Comparison of ENCODE assay signal across 11 cellular contexts in the genomic region with DNA sequence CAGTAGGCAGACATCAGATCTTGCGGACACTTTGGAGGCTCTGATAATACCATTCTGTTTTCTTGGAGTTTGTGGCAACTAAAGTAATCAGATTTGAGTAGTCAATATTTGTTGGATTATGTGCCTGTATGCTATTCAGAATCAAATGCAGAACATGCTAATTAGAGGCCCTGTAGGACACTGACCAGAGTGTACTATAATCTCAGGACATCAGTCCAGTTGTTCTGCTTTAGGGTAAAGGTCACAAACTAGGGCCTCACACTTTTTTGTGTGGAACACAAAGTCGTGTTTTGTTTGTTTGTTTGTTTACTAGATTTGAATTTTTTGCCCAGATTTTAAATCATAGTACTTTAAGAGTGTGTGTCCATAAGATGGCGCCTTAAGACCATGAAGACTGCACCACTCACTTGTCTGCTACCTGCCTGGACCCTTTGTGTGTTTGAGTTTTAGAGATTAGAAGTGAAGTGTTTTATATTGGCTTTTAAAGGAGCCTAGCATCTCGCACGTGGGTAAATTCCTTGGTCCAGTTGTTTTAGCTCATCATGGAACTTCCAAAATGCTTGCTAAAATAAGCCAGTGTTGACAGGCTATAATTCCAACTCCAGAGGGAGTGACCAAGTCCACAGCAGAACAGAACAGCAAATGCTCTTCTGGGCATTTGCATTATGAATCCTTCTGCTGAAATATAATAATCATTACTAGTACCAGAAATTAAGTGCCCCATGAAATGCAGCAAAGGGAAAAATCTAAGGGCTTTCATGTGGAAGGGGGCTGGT. TPM values are rescaled to one million over a fixed set of nuclear protein-coding genes. Genes with fewer than 3 reads are reported as not detected.
DNase-seq lines count a peak whose midpoint lies in the region; ATAC-seq, FAIRE-seq and TF ChIP-seq lines count a peak whose summit lies in the region.
"Had no signal": no experiment of that assay in that cellular context is flagged by ENCODE, and none has a peak within 500 bp of the region (broad histone marks: within the 10 kb centered on the region; RNA-seq: fewer than 3 reads in every experiment).

No MANE protein-coding gene starts in this region.

- H3K27ac Mint-ChIP-seq in effector memory CD8-positive, alpha-beta T cell = no peak overlapping the region
- H3K27ac Mint-ChIP-seq: activated naive CD8-positive, alpha-beta T cell; T-helper 17 cell had no signal

- no peak overlapping the region for H2BK20ac ChIP-seq in H1 (ENCODE audit: low read length)

- H3K4me1 ChIP-seq in H1 (replicated peaks in 1 of 4; ENCODE audit: control insufficient read depth in 3 of 4, insufficient read depth in 4 of 4, low read length in 3 of 4) = peaks cover 0 to 4% (median 0%) of the 10 kb centered on the region in 4 experiments; a peak in 1 of 7 replicates
- peaks cover 11% of the 10 kb centered on the region in 2 donors for H3K4me1 ChIP-seq in gastrocnemius medialis

- no peak overlapping the region for H4K8ac ChIP-seq in H1 (ENCODE audit: extremely low read depth, insufficient read depth, low read length)

- WGBS in H1 (ENCODE audit: extremely low coverage in 1 of 2, insufficient coverage in 1 of 2, insufficient read length in 1 of 2, insufficient replicate concordance in 2 of 2, low coverage in 1 of 2, low lambda C conversion rate in 2 of 2, missing lambda C conversion rate in 1 of 2), 2 experiments = 49% methylated on average over 5 of the region's 5 CpGs; no CpG with 5 or more reads in 1 of the 2 experiments

- no peak overlapping the region for H3K14ac ChIP-seq in H1 (ENCODE audit: insufficient read length)

- H3K27ac ChIP-seq in H1 (ENCODE audit: low read depth, low read length) = no peak overlapping the region
- H3K27ac ChIP-seq in gastrocnemius medialis = peak overlapping the region in 3 of 4 donors; percentile 2 to 36 (median 27)

- H3K79me1 ChIP-seq in H1 (ENCODE audit: low read depth, low read length) = no peaks in the 10 kb centered on the region

- no peak overlapping the region for H2BK5ac ChIP-seq in H1 (ENCODE audit: low read depth, low read length)

- H3K56ac ChIP-seq in H1 (replicated peaks; ENCODE audit: insufficient read length, low read depth, low read length) = no peak overlapping the region

- H2AK5ac ChIP-seq in H1 (ENCODE audit: low read depth, low read length) = no peak overlapping the region

- intact Hi-C loops in gastrocnemius medialis (cut with DNase I; ENCODE audit: low total_unique reads) = no loop called here

- no peak overlapping the region for H3K4me3 Mint-ChIP-seq in effector memory CD8-positive, alpha-beta T cell
- H3K4me3 Mint-ChIP-seq: activated naive CD8-positive, alpha-beta T cell; T-helper 17 cell had no signal

- H3K23me2 ChIP-seq in H1 (ENCODE audit: low read depth, low read length) = no peaks in the 10 kb centered on the region

- ATAC-seq in gastrocnemius medialis (no peak), HG03565 (IDR thresholded peaks at IDR 0.05; ENCODE audit: unreplicated experiment) (no peak)
- ATAC-seq in effector memory CD8-positive, alpha-beta T cell (replicated peaks) = no peak
- ATAC-seq: T-helper 17 cell had no signal

- H2BK12ac ChIP-seq in H1 (ENCODE audit: low read depth, low read length) = no peak overlapping the region

- peak; percentile 74 to 75 for TF ChIP-seq RAD21 in H1 (IDR thresholded peaks at IDR 0.05 in 1 of 2, conservative IDR thresholded peaks at IDR 0.05 in 1 of 2; ENCODE audit: low read depth in 2 of 2, low read length in 2 of 2)

- no peak overlapping the region for H2BK15ac ChIP-seq in H1 (ENCODE audit: low read length)

- no peak overlapping the region for H3K4ac ChIP-seq in H1 (replicated peaks; ENCODE audit: insufficient read length, low read depth, low read length)

- no peaks in the 10 kb centered on the region for H3K4me1 Mint-ChIP-seq in effector memory CD8-positive, alpha-beta T cell (ENCODE audit: low read depth in 2 of 2)

- TF ChIP-seq CTCF in H1 (IDR thresholded peaks at IDR 0.05; ENCODE audit: control extremely low read depth in 1 of 3, insufficient read depth in 1 of 3, low read depth in 1 of 3, low read length in 3 of 3) (peak in 1 of 3 experiments; percentile 41; a peak in 1 of 4 replicates), gastrocnemius medialis (IDR thresholded peaks at IDR 0.05 in 4 of 5, conservative IDR thresholded peaks at IDR 0.05 in 1 of 5) (peak in 1 of 5 experiments; percentile 13)

- H2AFZ ChIP-seq in H1 (ENCODE audit: low read length) = no peak overlapping the region

- no peak overlapping the region for H3K4me2 ChIP-seq in H1 (ENCODE audit: insufficient read depth in 1 of 2, low read depth in 2 of 2, low read length in 2 of 2)

- CTCF ChIA-PET in H1 (lab: Charles Lee; ENCODE audit: partially characterized antibody) = interaction anchor here (0.5 to 2.4 kb wide), 11 partner anchors 16 to 304 kb away, joined by 3 to 13 read pairs (median 4); no protein-coding TSS in a partner anchor

- POLR2A ChIA-PET in H1 (lab: Charles Lee; ENCODE audit: partially characterized antibody) = no interaction called here

- no peak overlapping the region for H3K9ac ChIP-seq in H1 (replicated peaks in 1 of 4; ENCODE audit: extremely low read depth in 1 of 4, low read depth in 3 of 4, low read length in 3 of 4)

- H4K91ac ChIP-seq in H1 (replicated peaks; ENCODE audit: insufficient read length, low read length) = no peak overlapping the region

- H3K18ac ChIP-seq in H1 (ENCODE audit: extremely low read depth, low read length) = no peak overlapping the region

- H3K27me3 ChIP-seq in H1 (replicated peaks in 1 of 4; ENCODE audit: control insufficient read depth in 3 of 4, extremely low read depth in 1 of 4, insufficient read depth in 3 of 4, low read length in 3 of 4) = no peaks in the 10 kb centered on the region
- no peaks in the 10 kb centered on the region for H3K27me3 ChIP-seq in gastrocnemius medialis

- TF ChIP-seq EP300 in H1 (IDR thresholded peaks at IDR 0.05; ENCODE audit: borderline replicate concordance in 1 of 2, low read depth in 2 of 2, low read length in 2 of 2) = no peak

- no peak overlapping the region for H2BK120ac ChIP-seq in H1 (replicated peaks; ENCODE audit: low read depth, low read length)

- H3K36me3 ChIP-seq in H1 (ENCODE audit: control insufficient read depth in 2 of 4, insufficient read depth in 4 of 4, low read length in 3 of 4) (no peaks in the 10 kb centered on the region), gastrocnemius medialis (no peaks in the 10 kb centered on the region)

- H3K23ac ChIP-seq in H1 (ENCODE audit: insufficient read length) = no peak overlapping the region

- H3K9me3 ChIP-seq in H1 (ENCODE audit: insufficient read depth in 2 of 2, low read depth in 1 of 2, low read length in 1 of 2) (no peaks in the 10 kb centered on the region), gastrocnemius medialis (no peaks in the 10 kb centered on the region)

- no peaks in the 10 kb centered on the region for H4K20me1 ChIP-seq in H1 (replicated peaks in 1 of 2; ENCODE audit: control insufficient read depth in 1 of 2, insufficient read depth in 2 of 2, low read length in 2 of 2)

- H3K9me3 Mint-ChIP-seq in effector memory CD8-positive, alpha-beta T cell = no peaks in the 10 kb centered on the region

- no peak overlapping the region for H4K5ac ChIP-seq in H1 (ENCODE audit: insufficient read length, low read depth, low read length)

- in situ Hi-C loops in gastrocnemius medialis (cut with MboI; ENCODE audit: low sequenced_read_pairs in 4 of 4) = no loop called here

- no peaks in the 10 kb centered on the region for H3K79me2 ChIP-seq in H1 (ENCODE audit: control insufficient read depth in 1 of 2, insufficient read depth in 2 of 2, low read length in 2 of 2)

- H3K36me3 Mint-ChIP-seq in effector memory CD8-positive, alpha-beta T cell (ENCODE audit: insufficient read depth) = no peaks in the 10 kb centered on the region
- H3K36me3 Mint-ChIP-seq: activated naive CD8-positive, alpha-beta T cell had no signal

- TF ChIP-seq POLR2A in H1 (IDR thresholded peaks at IDR 0.05; ENCODE audit: control extremely low read depth in 1 of 2, low read depth in 2 of 2, low read length in 2 of 2) (no peak), gastrocnemius medialis (IDR thresholded peaks at IDR 0.05) (no peak)

- H3K27me3 Mint-ChIP-seq in effector memory CD8-positive, alpha-beta T cell = peaks cover 1 to 7% of the 10 kb centered on the region in 2 donors

- H3K4me3 ChIP-seq in H1 (ENCODE audit: extremely low read depth in 1 of 4, insufficient read depth in 2 of 4, low read depth in 3 of 4, low read length in 4 of 4) (no peak overlapping the region), gastrocnemius medialis (no peak overlapping the region)

- no peak for FAIRE-seq in H1 (lab: Jason Lieb, UNC)

- DNase-seq in NCI-H82 (lab: John Stamatoyannopoulos, UW) = peak; percentile 2
- no peak for DNase-seq in NCI-H82 treated with DMSO at 0.1 percent for 48 hours (lab: John Stamatoyannopoulos, UW; ENCODE audit: unreplicated experiment)
- peak; percentile 4 for DNase-seq in NCI-H1436 (lab: John Stamatoyannopoulos, UW)
- DNase-seq in H1 (ENCODE audit: low read depth in 1 of 2, low spot score in 2 of 2) = no peak
- no peak for DNase-seq in gastrocnemius medialis
- DNase-seq in NCI-H2029 (lab: John Stamatoyannopoulos, UW) = no peak
- DNase-seq in effector memory CD8-positive, alpha-beta T cell = no peak
- DNase-seq: glutamatergic neuron, T-helper 17 cell had no signal

TF ChIP-seq in H1, 55 proteins besides CTCF, POLR2A, EP300 and RAD21 (continues in another document):
- no peak for TF ChIP-seq SIN3A (conservative IDR thresholded peaks at IDR 0.05 in 1 of 2, IDR thresholded peaks at IDR 0.05 in 1 of 2; ENCODE audit: low read depth in 1 of 2, low read length in 2 of 2)
- no peak for TF ChIP-seq HDAC6 (IDR thresholded peaks at IDR 0.05; ENCODE audit: low read depth, low read length)
- TF ChIP-seq ASH2L (IDR thresholded peaks at IDR 0.05; ENCODE audit: low read length) = no peak
- no peak for TF ChIP-seq RFX5 (IDR thresholded peaks at IDR 0.05; ENCODE audit: borderline replicate concordance, low read depth, low read length)
- TF ChIP-seq CHD1 (IDR thresholded peaks at IDR 0.05; ENCODE audit: low read depth, low read length) = no peak
- TF ChIP-seq RXRA (IDR thresholded peaks at IDR 0.05; ENCODE audit: insufficient read depth, low read depth, low read length) = no peak
- TF ChIP-seq NRF1 (IDR thresholded peaks at IDR 0.05; ENCODE audit: low read depth, low read length) = no peak
- TF ChIP-seq TEAD4 (IDR thresholded peaks at IDR 0.05; ENCODE audit: low read depth, low read length) = no peak

RNA-seq across cellular contexts. Expression of a gene that starts 34.7 kb away (rescaled TPM):
- total RNA-seq in H1 (2021; fragmentation: NEBNext Ultra II Directional; extraction: Animal tissue kit (Norgen Biotek cat#: 25700)) = 8.6 and 9.4 TPM in 2 replicates
- 1.7 and 3.3 TPM in 2 replicates for polyA plus RNA-seq in H1 (2011; rRNA removed)
- 3.4 TPM for polyA plus RNA-seq in H1 (2011; cell fraction: cytosol; rRNA removed)
- 0.84 TPM for polyA plus RNA-seq in H1 (2011; cell fraction: nucleus; rRNA removed)
- 3.4 to 6.8 TPM (median 4.0 TPM) in 4 replicates for polyA plus RNA-seq in H1 (2012, experiment 1 of 2)
- 0.85 TPM for polyA plus RNA-seq in H1 (2012, experiment 2 of 2)
- polyA plus RNA-seq in H1 (2013, experiment 1 of 2) = 17.3 TPM
- 20.2 TPM for polyA plus RNA-seq in H1 (2013, experiment 2 of 2)
- polyA minus RNA-seq in H1 (2011; rRNA and poly(A)+ RNA removed) = 3.5 and 4.7 TPM in 2 replicates
- polyA minus RNA-seq in H1 (2011; cell fraction: cytosol; rRNA and poly(A)+ RNA removed) = 3.4 TPM
- polyA minus RNA-seq in H1 (2011; cell fraction: nucleus; rRNA and poly(A)+ RNA removed) = 2.8 TPM
- total RNA-seq in gastrocnemius medialis = 10 to 100 TPM; 20.8 to 25.0 (median 22.9) TPM

Comparison
In these comparisons a context has a peak if more than half of its experiments do, and no peak if none do; other contexts are left out.
1. DNase-seq: peak in NCI-H82 (single experiment) and NCI-H1436 (single experiment); none in NCI-H82 treated with DMSO at 0.1 percent for 48 hours (single experiment), H1 (0 of 2), gastrocnemius medialis (0 of 2), NCI-H2029 (single experiment) and effector memory CD8-positive, alpha-beta T cell (0 of 3).